In genomic region chr16:85910073-85910853, GRCh38 we compare ENCODE assay signal across 1 cellular context.
TF ChIP-seq lines count a peak whose summit lies in the region.

No MANE protein-coding gene starts in this region.

TF ChIP-seq in H1, 55 proteins besides CTCF, POLR2A, EP300 and RAD21:
- peak; percentile 14; the same call in 1 of the 2 replicates for TF ChIP-seq CEBPB (IDR thresholded peaks at IDR 0.05; ENCODE audit: low read depth, low read length)
- no peak for TF ChIP-seq BACH1 (IDR thresholded peaks at IDR 0.05; ENCODE audit: low read length)
- TF ChIP-seq TAF1 (IDR thresholded peaks at IDR 0.05; ENCODE audit: low read depth, low read length), result no peak
- no peak for TF ChIP-seq TBP (IDR thresholded peaks at IDR 0.05; ENCODE audit: low read depth, low read length)
- TF ChIP-seq FOSL1 (IDR thresholded peaks at IDR 0.05; ENCODE audit: insufficient read depth, low read depth, low read length), result no peak
- TF ChIP-seq MAX (IDR thresholded peaks at IDR 0.05), result no peak
- no peak for TF ChIP-seq CHD1 (IDR thresholded peaks at IDR 0.05; ENCODE audit: low read depth, low read length)
